Comparison of ENCODE assay signal across 9 cellular contexts in the genomic region with DNA sequence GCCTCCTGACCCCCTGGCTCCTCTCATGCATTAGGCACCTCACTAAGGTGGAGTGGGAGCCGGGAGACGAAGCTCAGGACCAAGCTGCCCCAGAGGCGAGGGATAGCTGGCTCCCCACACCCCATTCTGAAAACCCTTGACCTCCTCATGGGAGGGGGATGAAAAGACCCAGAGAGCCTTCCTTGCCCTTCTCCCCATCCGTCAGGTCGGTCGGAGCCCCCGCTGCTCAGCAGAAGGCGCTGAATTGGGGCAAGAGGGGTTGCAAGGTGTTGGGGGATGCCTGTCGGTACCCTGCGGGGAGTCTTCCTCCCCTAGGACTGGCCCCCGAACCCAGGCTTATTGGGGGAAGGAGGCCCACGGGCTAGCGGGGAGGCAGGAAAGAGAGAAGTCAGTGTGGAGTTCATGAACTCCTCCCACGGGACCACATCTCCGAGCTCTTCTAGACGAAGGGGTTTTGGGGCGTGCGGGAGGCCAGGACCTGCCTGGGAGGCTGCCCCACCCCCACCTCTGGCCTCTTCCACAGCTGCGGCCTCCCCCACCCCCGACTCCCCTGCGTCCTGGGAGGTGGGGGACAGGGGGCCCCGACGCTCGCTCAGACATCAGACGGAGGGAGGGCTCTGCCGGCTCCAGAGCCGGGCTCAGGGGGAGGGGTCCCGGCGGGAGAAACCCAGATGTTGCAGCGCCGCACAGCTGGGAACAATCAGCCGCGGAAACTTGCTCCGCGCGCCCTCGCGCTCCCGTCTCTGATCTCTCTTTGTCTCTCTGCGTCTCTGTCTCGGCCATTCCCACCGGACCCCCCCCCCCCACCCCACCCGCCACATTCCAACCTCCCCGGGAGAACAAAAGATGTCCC. TPM values are rescaled to one million over a fixed set of nuclear protein-coding genes. Genes with fewer than 3 reads are reported as not detected.
A peak's percentile ranks its signal among the peaks of the same experiment; 100 is the strongest.
DNase-seq lines count a peak whose midpoint lies in the region; ATAC-seq and TF ChIP-seq lines count a peak whose summit lies in the region.
"Had no signal": no experiment of that assay in that cellular context is flagged by ENCODE, and none has a peak within 500 bp of the region (broad histone marks: within the 10 kb centered on the region; RNA-seq: fewer than 3 reads in every experiment).

No MANE protein-coding gene starts in this region.

- H3K4me1 ChIP-seq in ES-I3 (ENCODE audit: insufficient read depth, low read length), result peaks cover 16% of the 10 kb centered on the region; the same call in 1 of the 2 replicates
- peaks cover 41% of the 10 kb centered on the region for H3K4me1 ChIP-seq in skeletal muscle satellite cell (ENCODE audit: control insufficient read depth, insufficient read depth, low read length)

- intact Hi-C loops in left ventricle myocardium superior (cut with micrococcal nuclease), result no loop called here

- peak overlapping the region; percentile 76 for H3K4me2 ChIP-seq in skeletal muscle satellite cell (ENCODE audit: low read length)

- H3K36me3 ChIP-seq in ES-I3 (ENCODE audit: insufficient read depth, low read length), result no peaks in the 10 kb centered on the region
- H3K36me3 ChIP-seq in skeletal muscle satellite cell (ENCODE audit: insufficient read depth, low read length), result peaks cover 5% of the 10 kb centered on the region

- no peak for TF ChIP-seq CTCF in WI38 (IDR thresholded peaks at IDR 0.05; ENCODE audit: low read depth, low read length)

- DNase-seq in left ventricle myocardium superior (peak; percentile 65), DMS153 (lab: John Stamatoyannopoulos, UW) (no peak), DMS114 treated with DMSO at 0.1 percent for 48 hours (lab: John Stamatoyannopoulos, UW; ENCODE audit: unreplicated experiment) (no peak)
- DNase-seq: activated B cell treated with CpG ODN at 0.5 μM for 24 hours had no signal

- H3K4me3 ChIP-seq in WI38 (ENCODE audit: low read depth, low read length) (peak overlapping the region; percentile 72), skeletal muscle satellite cell (ENCODE audit: low read length) (peak overlapping the region; percentile 74)

- no peaks in the 10 kb centered on the region for H3K9me3 ChIP-seq in ES-I3 (ENCODE audit: control insufficient read depth, insufficient read depth, low read length)
- H3K9me3 ChIP-seq in skeletal muscle satellite cell (replicated peaks; ENCODE audit: low read length), result no peaks in the 10 kb centered on the region

- peak overlapping the region; percentile 66 for H3K9ac ChIP-seq in ES-I3 (ENCODE audit: low read depth, low read length)
- H3K9ac ChIP-seq in skeletal muscle satellite cell (ENCODE audit: low read depth, low read length), result peak overlapping the region; percentile 81

- ATAC-seq in left ventricle myocardium superior (peak; percentile 19), HG03139 (IDR thresholded peaks at IDR 0.05; ENCODE audit: unreplicated experiment) (no peak), GM19452 (IDR thresholded peaks at IDR 0.05; ENCODE audit: unreplicated experiment) (no peak)

- no peaks in the 10 kb centered on the region for H3K27me3 ChIP-seq in skeletal muscle satellite cell (ENCODE audit: control insufficient read depth, insufficient read depth, low read length)

RNA-seq across cellular contexts. Expression of gene MFAP2, which starts 0.7 kb away (rescaled TPM):
- 4.2 TPM for total RNA-seq in left ventricle myocardium superior
- 5.1 and 22.7 TPM in 2 replicates for total RNA-seq in skeletal muscle satellite cell (2012; rRNA removed)
- total RNA-seq: activated B cell treated with CpG ODN at 0.5 μM for 24 hours had no signal

RNA-seq across cellular contexts. Expression of gene ATP13A2, which starts 32.0 kb away (rescaled TPM):
- 17.8 TPM for total RNA-seq in left ventricle myocardium superior
- total RNA-seq in skeletal muscle satellite cell (2012; rRNA removed), result 27.6 and 57.0 TPM in 2 replicates

RNA-seq across cellular contexts. Expression of gene CROCC, which starts 58.0 kb away (rescaled TPM):
- 7.9 TPM for total RNA-seq in left ventricle myocardium superior
- 10.0 and 14.2 TPM in 2 replicates for total RNA-seq in skeletal muscle satellite cell (2012; rRNA removed)
